8 cellular contexts compared by ENCODE assay signal in the genomic region with DNA sequence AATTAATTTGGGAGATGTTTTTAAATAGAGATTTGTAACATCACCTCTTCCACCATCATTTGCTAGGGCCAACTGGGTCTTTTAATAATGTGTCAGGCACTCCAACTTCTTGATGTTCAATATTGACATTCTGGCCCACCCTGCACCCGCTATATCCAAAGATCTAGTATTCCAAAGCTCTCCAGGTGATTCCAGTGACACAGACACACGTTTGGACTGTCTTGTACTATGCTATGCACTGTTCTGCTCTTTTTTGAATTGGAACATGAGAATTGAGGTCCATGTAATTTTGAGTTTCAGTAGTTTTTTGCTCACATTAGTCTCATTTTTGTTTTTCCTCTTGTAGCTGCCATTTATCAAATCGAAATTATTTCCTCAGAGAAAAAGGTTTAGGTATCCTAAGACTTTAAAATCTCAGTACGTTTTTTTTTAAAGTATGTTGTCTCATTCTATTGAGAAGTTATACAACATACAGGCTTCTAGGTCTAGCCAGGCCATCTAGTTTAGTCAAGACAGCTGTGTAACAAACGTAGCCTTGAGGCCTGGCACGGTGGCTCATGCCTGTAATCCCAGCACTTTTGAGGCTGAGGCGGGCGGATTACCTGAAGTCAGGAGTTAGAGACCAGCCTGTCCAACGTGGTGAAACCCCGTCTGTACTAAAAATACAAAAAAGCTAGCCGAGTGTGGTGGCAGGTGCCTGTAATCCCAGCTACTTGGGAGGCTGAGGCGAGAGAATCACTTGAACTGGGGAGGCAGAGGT. TPM values are rescaled to one million over a fixed set of nuclear protein-coding genes. Genes with fewer than 3 reads are reported as not detected.
A peak's percentile ranks its signal among the peaks of the same experiment; 100 is the strongest.
DNase-seq lines count a peak whose midpoint lies in the region; TF ChIP-seq lines count a peak whose summit lies in the region.

No MANE protein-coding gene starts in this region.

- H3K27me3 Mint-ChIP-seq in neural progenitor cell (ENCODE audit: insufficient read depth, low read depth): peaks cover 2% of the 10 kb centered on the region

- intact Hi-C loops in colonic mucosa (cut with DNase I): loop anchor here (5.0 to 10.0 kb wide), 2 partner anchors 38 to 60 kb away; partner anchors contain the start of gene TBCC

- peak overlapping the region; percentile 87 for H3K4me2 ChIP-seq in Karpas-422 (ENCODE audit: low read depth, low read length, poor library complexity, severe bottlenecking)
- H3K4me2 ChIP-seq in neural progenitor cell: peak overlapping the region; percentile 91

- H3K79me2 ChIP-seq in Karpas-422 (ENCODE audit: low read length) (peaks cover 71% of the 10 kb centered on the region), neural progenitor cell (ENCODE audit: low read depth) (peaks cover 86% of the 10 kb centered on the region)

- H3K4me3 Mint-ChIP-seq in neural progenitor cell: peak overlapping the region; percentile 98

- H3K4me1 ChIP-seq in Karpas-422 (ENCODE audit: low read length): peaks cover 78% of the 10 kb centered on the region
- H3K4me1 ChIP-seq in colonic mucosa: peaks cover 5% of the 10 kb centered on the region
- peaks cover 31% of the 10 kb centered on the region for H3K4me1 ChIP-seq in neural progenitor cell

- DNase-seq in BJ (ENCODE audit: low read depth) (no peak), Karpas-422 (peak; percentile 49), colonic mucosa (no peak), neural progenitor cell (ENCODE audit: low spot score) (no peak), NCI-H1436 treated with DMSO at 0.1 percent for 48 hours (lab: John Stamatoyannopoulos, UW) (no peak), NCI-H2196 (lab: John Stamatoyannopoulos, UW; ENCODE audit: unreplicated experiment) (no peak), hippocampal formation (lab: John Stamatoyannopoulos, UW) (no peak)
- DNase-seq in effector CD8-positive, alpha-beta T cell (lab: John Stamatoyannopoulos, UW): no peak

- H3K9me3 ChIP-seq in Karpas-422 (ENCODE audit: low read length): no peaks in the 10 kb centered on the region
- no peaks in the 10 kb centered on the region for H3K9me3 ChIP-seq in colonic mucosa
- H3K9me3 ChIP-seq in neural progenitor cell (ENCODE audit: low read depth): no peaks in the 10 kb centered on the region

- POLR2A ChIA-PET in BJ (lab: Charles Lee): interaction anchor here (0.6 kb wide), 1 partner anchor 8 kb away, joined by 4 read pairs; no protein-coding TSS in a partner anchor

- H4K20me1 ChIP-seq in Karpas-422 (ENCODE audit: insufficient read depth, low read depth, low read length) (no peaks in the 10 kb centered on the region), neural progenitor cell (ENCODE audit: low read depth) (peaks cover 50% of the 10 kb centered on the region)

- H3K27me3 ChIP-seq in BJ (ENCODE audit: control insufficient read depth, insufficient read depth, low read length): no peaks in the 10 kb centered on the region
- H3K27me3 ChIP-seq in Karpas-422 (ENCODE audit: low read length): no peaks in the 10 kb centered on the region
- no peaks in the 10 kb centered on the region for H3K27me3 ChIP-seq in colonic mucosa
- no peaks in the 10 kb centered on the region for H3K27me3 ChIP-seq in neural progenitor cell

- H3K4me1 Mint-ChIP-seq in neural progenitor cell: peaks cover 37% of the 10 kb centered on the region

- H3K9ac ChIP-seq in Karpas-422 (ENCODE audit: low read length) (peak overlapping the region; percentile 90), colonic mucosa (ENCODE audit: low read depth in 2 of 2, low read length in 2 of 2) (peak overlapping the region in 1 of 2 donors; percentile 97), neural progenitor cell (peak overlapping the region; percentile 93)

- CTCF ChIA-PET in BJ (lab: Yijun Ruan, JAX): no interaction called here

- no peaks in the 10 kb centered on the region for H3K9me2 ChIP-seq in Karpas-422 (replicated peaks; ENCODE audit: insufficient read depth, low read length)

- H3F3A ChIP-seq in neural progenitor cell (ENCODE audit: low read depth): peaks cover 63% of the 10 kb centered on the region

- peaks cover 11% of the 10 kb centered on the region for H3K36me3 Mint-ChIP-seq in neural progenitor cell

- TF ChIP-seq CTCF in BJ (IDR thresholded peaks at IDR 0.05; ENCODE audit: insufficient read depth, low read depth, low read length): no peak
- no peak for TF ChIP-seq CTCF in colonic mucosa (IDR thresholded peaks at IDR 0.05)
- no peak for TF ChIP-seq CTCF in neural progenitor cell (IDR thresholded peaks at IDR 0.05)

- H2AFZ ChIP-seq in Karpas-422 (ENCODE audit: low read length) (no peak overlapping the region), neural progenitor cell (replicated peaks) (no peak overlapping the region)

- H3K36me3 ChIP-seq in BJ (ENCODE audit: control insufficient read depth, insufficient read depth, low read length) (no peaks in the 10 kb centered on the region), Karpas-422 (ENCODE audit: insufficient read depth, low read length) (no peaks in the 10 kb centered on the region), colonic mucosa (no peaks in the 10 kb centered on the region), neural progenitor cell (no peaks in the 10 kb centered on the region)

- H3K27ac ChIP-seq in Karpas-422 (ENCODE audit: low read length) (peak overlapping the region; percentile 98), colonic mucosa (peak overlapping the region; percentile 100), neural progenitor cell (no peak overlapping the region)

- H3K9me3 Mint-ChIP-seq in neural progenitor cell: no peaks in the 10 kb centered on the region

- H3K4me3 ChIP-seq in BJ (ENCODE audit: low read depth, low read length) (peak overlapping the region; percentile 72), Karpas-422 (ENCODE audit: low read length) (peak overlapping the region; percentile 77), colonic mucosa (peak overlapping the region; percentile 86), neural progenitor cell (peak overlapping the region; percentile 90)

- H3K27ac Mint-ChIP-seq in neural progenitor cell: peak overlapping the region; percentile 100

RNA-seq across cellular contexts. Expression of gene BICRAL, which starts 3.1 kb away (rescaled TPM):
- 7.4 and 8.6 TPM in 2 replicates for polyA plus RNA-seq in BJ (2011; rRNA removed)
- polyA minus RNA-seq in BJ (2011; rRNA and poly(A)+ RNA removed): 11.0 and 11.1 TPM in 2 replicates
- total RNA-seq in Karpas-422 (2014; rRNA removed; shearing (Covaris generic); ENCODE audit: low replicate concordance): 8.8 and 16.8 TPM in 2 replicates
- 10 to 100 TPM; 11.5 to 15.3 TPM for total RNA-seq in colonic mucosa
- 8.6 TPM in 2 replicates for total RNA-seq in neural progenitor cell (ENCODE audit: low replicate concordance)

RNA-seq across cellular contexts. Expression of gene TBCC, which starts 39.0 kb away (rescaled TPM):
- polyA plus RNA-seq in BJ (2011; rRNA removed): 16.5 and 23.8 TPM in 2 replicates
- polyA minus RNA-seq in BJ (2011; rRNA and poly(A)+ RNA removed): 15.4 and 15.5 TPM in 2 replicates
- total RNA-seq in Karpas-422 (2014; rRNA removed; shearing (Covaris generic); ENCODE audit: low replicate concordance): 154 and 205 TPM in 2 replicates
- total RNA-seq in colonic mucosa: 10 to 100 TPM; 24.2 to 24.8 TPM
- 40.1 and 40.4 TPM in 2 replicates for total RNA-seq in neural progenitor cell (ENCODE audit: low replicate concordance)
